In genomic region chr13:26221399-26221720, GRCh38 we compare ENCODE assay signal across 8 cellular contexts. TPM values are rescaled to one million over a fixed set of nuclear protein-coding genes. Genes with fewer than 3 reads are reported as not detected.
DNase-seq lines count a peak whose midpoint lies in the region; ATAC-seq lines count a peak whose summit lies in the region.

No MANE protein-coding gene starts in this region.

- H3K27me3 ChIP-seq in ACC112 (ENCODE audit: insufficient read depth, low read length) = no peaks in the 10 kb centered on the region

- no peaks in the 10 kb centered on the region for H3K27me3 Mint-ChIP-seq in IgD-negative memory B cell

- H3K4me3 Mint-ChIP-seq in IgD-negative memory B cell = peak overlapping the region; percentile 95 to 100 (median 98)

- H3K79me2 ChIP-seq in ACC112 (ENCODE audit: control insufficient read depth, insufficient read depth, low read length, unreplicated experiment) = peaks cover 24% of the 10 kb centered on the region

- peak in 1 of 61 donors; percentile 61 for DNase-seq in caudate nucleus (lab: John Stamatoyannopoulos, UW)
- DNase-seq in NCI-H524 (lab: John Stamatoyannopoulos, UW) = no peak
- DNase-seq in NCI-H1092 (lab: John Stamatoyannopoulos, UW) = no peak
- no peak for DNase-seq in putamen (ENCODE audit: low spot score)

- no peaks in the 10 kb centered on the region for H3K9me3 Mint-ChIP-seq in IgD-negative memory B cell

- H3K36me3 ChIP-seq in ACC112 (ENCODE audit: insufficient read depth, low read length) = peaks cover 31% of the 10 kb centered on the region
- peaks cover 29% of the 10 kb centered on the region for H3K36me3 ChIP-seq in mesodermal cell (ENCODE audit: control insufficient read depth, insufficient read depth, low read length)

- peak overlapping the region; percentile 81 to 100 (median 96) for H3K27ac Mint-ChIP-seq in IgD-negative memory B cell

- no peaks in the 10 kb centered on the region for H3K9me3 ChIP-seq in mesodermal cell (ENCODE audit: control insufficient read depth, low read length)

- 0 to 1% methylated on average over 9 to 16 of the region's 16 CpGs for WGBS in mesodermal cell (ENCODE audit: insufficient coverage in 2 of 2), 2 experiments

- no peak overlapping the region for H2AFZ ChIP-seq in ACC112 (ENCODE audit: low read length, unreplicated experiment)

- peaks cover 14% of the 10 kb centered on the region for H3K4me1 ChIP-seq in ACC112 (ENCODE audit: control insufficient read depth, insufficient read depth, low read length, unreplicated experiment)
- peaks cover 16% of the 10 kb centered on the region for H3K4me1 ChIP-seq in mesodermal cell (ENCODE audit: control insufficient read depth, insufficient read depth, low read length, poor library complexity, severe bottlenecking)

- peak; percentile 21 for ATAC-seq in GM19328 (IDR thresholded peaks at IDR 0.05; ENCODE audit: unreplicated experiment)

- peaks cover 13 to 28% (median 18%) of the 10 kb centered on the region in 3 donors for H3K4me1 Mint-ChIP-seq in IgD-negative memory B cell

- H3K36me3 Mint-ChIP-seq in IgD-negative memory B cell = peaks cover 8% of the 10 kb centered on the region

- H3K27ac ChIP-seq in ACC112 (ENCODE audit: low read depth, low read length) (peak overlapping the region; percentile 90), caudate nucleus (ENCODE audit: low read depth, low read length) (peak overlapping the region; percentile 94), mesodermal cell (ENCODE audit: low read depth, low read length, severe bottlenecking) (peak overlapping the region; percentile 95)

- H3K4me3 ChIP-seq in ACC112 (ENCODE audit: low read depth, low read length) = peak overlapping the region; percentile 87
- peak overlapping the region; percentile 75 for H3K4me3 ChIP-seq in mesodermal cell (ENCODE audit: extremely low read depth, insufficient read depth, low read length, poor library complexity, severe bottlenecking)

RNA-seq across cellular contexts. Expression of gene RNF6, which starts 0.8 kb away (rescaled TPM):
- 52.7 TPM for polyA plus RNA-seq in IgD-negative memory B cell
- 20.9 TPM for polyA plus RNA-seq in mesodermal cell (2013, experiment 1 of 2)
- 24.6 TPM for polyA plus RNA-seq in mesodermal cell (2013, experiment 2 of 2)

RNA-seq across cellular contexts. Expression of gene CDK8, which starts 32.6 kb away (rescaled TPM):
- 3.3 TPM for polyA plus RNA-seq in IgD-negative memory B cell
- 26.9 TPM for polyA plus RNA-seq in mesodermal cell (2013, experiment 1 of 2)
- polyA plus RNA-seq in mesodermal cell (2013, experiment 2 of 2) = 28.8 TPM
